ENCODE assay signal across 5 cellular contexts in the genomic region with DNA sequence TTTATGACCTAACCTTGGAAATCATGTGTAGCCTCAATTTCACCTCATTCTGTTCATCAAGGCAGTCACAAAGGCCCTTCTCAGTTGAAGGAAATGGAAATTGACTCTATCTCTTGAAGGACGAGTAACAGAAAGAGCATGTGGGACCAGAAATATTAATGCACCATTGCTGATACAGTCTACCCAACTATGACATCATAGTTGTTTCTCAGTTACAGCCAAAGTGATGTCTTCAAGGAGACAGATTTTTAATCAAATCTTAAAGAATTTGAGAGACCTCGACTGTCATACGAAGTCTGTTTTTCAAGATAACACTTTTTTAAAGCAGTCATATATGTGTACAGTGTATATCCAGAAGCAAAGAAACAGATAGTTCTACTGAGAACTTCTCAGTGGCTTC.
"Had no signal": no experiment of that assay in that cellular context is flagged by ENCODE, and none has a peak within 500 bp of the region (broad histone marks: within the 10 kb centered on the region; RNA-seq: fewer than 3 reads in every experiment).

No MANE protein-coding gene starts in this region.

- H3K36me3 ChIP-seq: HAP-1 had no signal

- H3K9me3 ChIP-seq: HAP-1 had no signal

- H3K27ac ChIP-seq: GM23248 had no signal

- H3K4me1 ChIP-seq: HAP-1 had no signal

- H3K4me3 ChIP-seq: GM23248, HAP-1 had no signal

- H3K9ac ChIP-seq: GM23248 had no signal

- DNase-seq: GM23248, GOT3, H7, KG1 had no signal

- H2AFZ ChIP-seq: GM23248 had no signal
